ENCODE assay signal across 9 cellular contexts in the genomic region with DNA sequence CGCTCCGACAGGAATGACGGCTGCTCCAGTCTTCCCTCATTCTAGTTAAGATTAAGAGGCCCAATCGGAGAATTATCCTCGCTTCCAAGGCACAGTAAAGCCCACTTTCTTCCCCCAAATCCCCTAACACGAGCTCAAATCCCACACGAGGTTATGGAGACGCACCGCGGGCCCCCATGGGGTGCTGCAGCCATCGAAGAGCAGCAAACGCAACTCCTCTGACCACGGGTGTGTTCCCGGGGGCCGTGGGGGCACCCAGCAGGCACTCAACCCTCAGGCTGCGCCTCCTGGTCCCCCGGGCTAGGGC. TPM values are rescaled to one million over a fixed set of nuclear protein-coding genes. Genes with fewer than 3 reads are reported as not detected.
DNase-seq lines count a peak whose midpoint lies in the region; ATAC-seq and TF ChIP-seq lines count a peak whose summit lies in the region.
"Had no signal": no experiment of that assay in that cellular context is flagged by ENCODE, and none has a peak within 500 bp of the region (broad histone marks: within the 10 kb centered on the region; RNA-seq: fewer than 3 reads in every experiment).

No MANE protein-coding gene starts in this region.

- H3K27me3 ChIP-seq in BJ (ENCODE audit: control insufficient read depth, insufficient read depth, low read length) (no peaks in the 10 kb centered on the region; the same call in 1 of the 2 replicates), HAP-1 (ENCODE audit: low read depth) (no peaks in the 10 kb centered on the region), RWPE2 (ENCODE audit: insufficient read depth, poor library complexity, severe bottlenecking) (no peaks in the 10 kb centered on the region)

- H3K9me3 ChIP-seq in HAP-1 (no peaks in the 10 kb centered on the region), RWPE2 (ENCODE audit: severe bottlenecking) (no peaks in the 10 kb centered on the region)

- intact Hi-C loops in sciatic nerve (cut with DNase I) = no loop called here

- in situ Hi-C loops in HAP-1 (cut with MboI; ENCODE audit: low sequenced_read_pairs) = no loop called here

- POLR2A ChIA-PET in BJ (lab: Charles Lee) = no interaction called here

- H3K27ac ChIP-seq in RWPE2 (ENCODE audit: poor library complexity, severe bottlenecking) = peak overlapping the region; percentile 26

- no peak for TF ChIP-seq CTCF in BJ (IDR thresholded peaks at IDR 0.05; ENCODE audit: insufficient read depth, low read depth, low read length)
- no peak for TF ChIP-seq CTCF in RWPE2 (IDR thresholded peaks at IDR 0.05; ENCODE audit: poor library complexity, severe bottlenecking)
- TF ChIP-seq CTCF in fibroblast of pulmonary artery (IDR thresholded peaks at IDR 0.05; ENCODE audit: low read length, missing control alignments) = no peak

- no peak for DNase-seq in BJ (ENCODE audit: low read depth)
- DNase-seq in HAP-1 (ENCODE audit: low spot score in 2 of 2) = no peak
- peak; percentile 52 for DNase-seq in RWPE2 (ENCODE audit: low spot score)
- DNase-seq in fibroblast of pulmonary artery (ENCODE audit: low read depth) = no peak
- peak; percentile 10 for DNase-seq in sciatic nerve (ENCODE audit: low spot score)
- no peak for DNase-seq in NCI-H82 (lab: John Stamatoyannopoulos, UW)
- no peak for DNase-seq in foreskin melanocyte
- no peak for DNase-seq in CD1c-positive myeloid dendritic cell (ENCODE audit: extremely low spot score)

- CTCF ChIA-PET in BJ (lab: Yijun Ruan, JAX) = interaction anchor here (1.2 kb wide), 1 partner anchor 8 kb away, joined by 5 read pairs; no protein-coding TSS in a partner anchor

- H3K4me1 ChIP-seq in HAP-1 (peaks cover 4% of the 10 kb centered on the region; the same call in 1 of the 2 replicates), RWPE2 (ENCODE audit: insufficient read depth, poor library complexity, severe bottlenecking) (peaks cover 6% of the 10 kb centered on the region)

- H3K4me3 ChIP-seq in BJ (ENCODE audit: low read depth, low read length) (peak overlapping the region; percentile 97), HAP-1 (peak overlapping the region; percentile 73), RWPE2 (ENCODE audit: severe bottlenecking) (peak overlapping the region; percentile 64), fibroblast of pulmonary artery (replicated peaks; ENCODE audit: low read depth, low read length) (peak overlapping the region; percentile 94)

- peaks cover 15% of the 10 kb centered on the region for H3K36me3 ChIP-seq in BJ (ENCODE audit: control insufficient read depth, insufficient read depth, low read length)
- peaks cover 32% of the 10 kb centered on the region for H3K36me3 ChIP-seq in HAP-1 (replicated peaks)
- H3K36me3 ChIP-seq in RWPE2 (ENCODE audit: low read depth) = peaks cover 25% of the 10 kb centered on the region

- ATAC-seq in RWPE2 (ENCODE audit: low read depth) = peak; percentile 11; the same call in 2 of the 3 replicates
- ATAC-seq in sciatic nerve = no peak

RNA-seq across cellular contexts. Expression of gene COPS9, which starts 0.4 kb away (rescaled TPM):
- polyA plus RNA-seq in BJ (2011; rRNA removed) = 317 and 334 TPM in 2 replicates
- 7.7 and 11.8 TPM in 2 replicates for polyA minus RNA-seq in BJ (2011; rRNA and poly(A)+ RNA removed)
- 124 TPM for total RNA-seq in sciatic nerve

RNA-seq across cellular contexts. Expression of gene OTOS, which starts 4.8 kb away (rescaled TPM):
- not detected in 2 replicates for polyA plus RNA-seq in BJ (2011; rRNA removed)
- polyA minus RNA-seq in BJ (2011; rRNA and poly(A)+ RNA removed) = not detected in 2 replicates
- total RNA-seq in sciatic nerve = not detected
- total RNA-seq: renal cortical epithelial cell had no signal

Comparison
In these comparisons a context has a peak if more than half of its experiments do, and no peak if none do; other contexts are left out.
1. DNase-seq: peak in RWPE2 (single experiment) and sciatic nerve (single experiment); none in BJ (single experiment), HAP-1 (0 of 2), fibroblast of pulmonary artery (single experiment), NCI-H82 (single experiment), foreskin melanocyte (single experiment) and CD1c-positive myeloid dendritic cell (single experiment).
2. Peak in every context shown above with its lines, with median percentiles within 50 percentile points of each other: H3K4me3 ChIP-seq.